Comparison of ENCODE assay signal across 9 cellular contexts in genomic region chr5:40682431-40683017, GRCh38. TPM values are rescaled to one million over a fixed set of nuclear protein-coding genes. Genes with fewer than 3 reads are reported as not detected.
A peak's percentile ranks its signal among the peaks of the same experiment; 100 is the strongest.
DNase-seq lines count a peak whose midpoint lies in the region; ATAC-seq and TF ChIP-seq lines count a peak whose summit lies in the region.
"Had no signal": no experiment of that assay in that cellular context is flagged by ENCODE, and none has a peak within 500 bp of the region (broad histone marks: within the 10 kb centered on the region; RNA-seq: fewer than 3 reads in every experiment).

No MANE protein-coding gene starts in this region.

- H3K9ac ChIP-seq in adipocyte (ENCODE audit: low read length), result peak overlapping the region; percentile 47

- 65 to 77% methylated on average over 10 of the region's 10 CpGs for WGBS in testis, 2 donors

- peak overlapping the region; percentile 93 for H3K4me3 Mint-ChIP-seq in activated T-cell treated with anti-CD3 and anti-CD28 coated beads, Interleukin-2, amount 50 U/mL, for 4 hours

- no peaks in the 10 kb centered on the region for H3K27me3 ChIP-seq in adipocyte (replicated peaks; ENCODE audit: control insufficient read depth, insufficient read depth, low read length)
- H3K27me3 ChIP-seq in lower lobe of right lung (ENCODE audit: low read depth), result peaks cover 18% of the 10 kb centered on the region
- no peaks in the 10 kb centered on the region for H3K27me3 ChIP-seq in testis

- intact Hi-C loops in lower lobe of right lung (cut with DNase I) (no loop called here), testis (cut with DNase I; ENCODE audit: low total_unique reads) (no loop called here)

- no peak for DNase-seq in activated T-cell treated with anti-CD3 and anti-CD28 coated beads, Interleukin-2, amount 50 U/mL, for 4 hours
- DNase-seq in activated T-cell treated with anti-CD3 and anti-CD28 coated beads for 4 hours (no peak), adipocyte (ENCODE audit: low read depth) (no peak), lower lobe of right lung (peak; percentile 50), testis (no peak), NCI-H1092 (lab: John Stamatoyannopoulos, UW) (no peak), COLO829 (ENCODE audit: low spot score) (no peak)
- DNase-seq: NCI-H226 had no signal

- no peaks in the 10 kb centered on the region for H3K9me3 Mint-ChIP-seq in activated T-cell treated with anti-CD3 and anti-CD28 coated beads, Interleukin-2, amount 50 U/mL, for 4 hours

- H3K36me3 ChIP-seq in adipocyte (ENCODE audit: control insufficient read depth, insufficient read depth, low read length, severe bottlenecking) (no peaks in the 10 kb centered on the region), lower lobe of right lung (no peaks in the 10 kb centered on the region), testis (ENCODE audit: low read depth, missing control alignments) (no peaks in the 10 kb centered on the region)

- H3K9me3 ChIP-seq in adipocyte (ENCODE audit: control insufficient read depth, low read length) (no peaks in the 10 kb centered on the region), lower lobe of right lung (no peaks in the 10 kb centered on the region), testis (no peaks in the 10 kb centered on the region)

- TF ChIP-seq POLR2A in testis (IDR thresholded peaks at IDR 0.05), result no peak

- peak overlapping the region; percentile 84 for H3K4me3 ChIP-seq in adipocyte (ENCODE audit: low read length)
- peak overlapping the region; percentile 82 for H3K4me3 ChIP-seq in lower lobe of right lung
- H3K4me3 ChIP-seq in testis, result peak overlapping the region; percentile 62 to 65

- H3K36me3 Mint-ChIP-seq in activated T-cell treated with anti-CD3 and anti-CD28 coated beads, Interleukin-2, amount 50 U/mL, for 4 hours (ENCODE audit: insufficient read depth), result peaks cover 66% of the 10 kb centered on the region

- no peak for ATAC-seq in activated T-cell treated with anti-CD3 and anti-CD28 coated beads, Interleukin-2, amount 50 U/mL, for 4 hours
- ATAC-seq in lower lobe of right lung (no peak), HG03025 (IDR thresholded peaks at IDR 0.05; ENCODE audit: low FRiP score, unreplicated experiment) (no peak)

- H3K27me3 Mint-ChIP-seq in activated T-cell treated with anti-CD3 and anti-CD28 coated beads, Interleukin-2, amount 50 U/mL, for 4 hours (ENCODE audit: low read depth), result no peaks in the 10 kb centered on the region

- H3K27ac ChIP-seq in lower lobe of right lung, result peak overlapping the region; percentile 87
- H3K27ac ChIP-seq in testis, result no peak overlapping the region

- peaks cover 35% of the 10 kb centered on the region for H3K4me1 Mint-ChIP-seq in activated T-cell treated with anti-CD3 and anti-CD28 coated beads, Interleukin-2, amount 50 U/mL, for 4 hours (ENCODE audit: low read depth)

- TF ChIP-seq CTCF in lower lobe of right lung (IDR thresholded peaks at IDR 0.05) (no peak), testis (IDR thresholded peaks at IDR 0.05) (no peak)

- H3K4me1 ChIP-seq in adipocyte (ENCODE audit: control insufficient read depth, insufficient read depth, low read length) (peaks cover 53% of the 10 kb centered on the region), lower lobe of right lung (peaks cover 33% of the 10 kb centered on the region), testis (peaks cover 4% of the 10 kb centered on the region)

RNA-seq across cellular contexts. Expression of gene PTGER4, which starts 2.8 kb away (rescaled TPM):
- total RNA-seq in activated T-cell treated with anti-CD3 and anti-CD28 coated beads, Interleukin-2, amount 50 U/mL, for 4 hours, result 100 to 1,000 TPM; 115 to 188 (median 173) TPM
- 29.1 TPM for total RNA-seq in lower lobe of right lung
- total RNA-seq in testis, result 10 to 100 TPM; 10.1 to 10.4 TPM
- 8.7 TPM for polyA plus RNA-seq in testis (ENCODE audit: insufficient read depth, low read depth, low replicate concordance)
